In genomic region chr4:122647656-122648055, GRCh38 we compare ENCODE assay signal across 36 cellular contexts. TPM values are rescaled to one million over a fixed set of nuclear protein-coding genes. Genes with fewer than 3 reads are reported as not detected.
"Had no signal": no experiment of that assay in that cellular context is flagged by ENCODE, and none has a peak within 500 bp of the region (broad histone marks: within the 10 kb centered on the region; RNA-seq: fewer than 3 reads in every experiment).

No MANE protein-coding gene starts in this region.

- H3K27ac ChIP-seq: adrenal gland, ascending aorta, body of pancreas, brain microvascular endothelial cell, breast epithelium, cardiac muscle cell had no signal

- ATAC-seq: activated naive CD4-positive, alpha-beta T cell treated with anti-CD3 and anti-CD28 coated beads, Interleukin-2, amount 50 U/mL, for 72 hours; activated naive CD8-positive, alpha-beta T cell treated with anti-CD3 and anti-CD28 coated beads, Interleukin-2, amount 50 U/mL, for 24 hours; activated T-cell treated with anti-CD3 and anti-CD28 coated beads, Interleukin-2, amount 50 U/mL, for 4 hours; activated T-cell treated with anti-CD3 and anti-CD28 coated beads, Interleukin-2, amount 50 U/mL, for 72 hours; activated T-helper 17 cell treated with anti-CD3 and anti-CD28 coated beads, Interleukin-2, amount 50 U/mL, for 72 hours; body of pancreas had no signal

- DNase-seq: activated effector memory CD4-positive, alpha-beta T cell treated with anti-CD3 and anti-CD28 coated beads, Interleukin-2, amount 50 U/mL, for 16 hours; activated effector memory CD4-positive, alpha-beta T cell treated with Interleukin-2 at 50 U/mL for 16 hours; activated gamma-delta T cell; activated gamma-delta T cell treated with Interleukin-2 at 50 U/mL for 16 hours; activated naive CD4-positive, alpha-beta T cell; activated naive CD4-positive, alpha-beta T cell treated with anti-CD3 and anti-CD28 coated beads for 36 hours; activated naive CD4-positive, alpha-beta T cell treated with anti-CD3 and anti-CD28 coated beads, Interleukin-2, amount 10 ng/mL, durations not matched to agents 7 days and 5 days; activated naive CD4-positive, alpha-beta T cell treated with anti-CD3 and anti-CD28 coated beads, Interleukin-2, amount 50 U/mL, for 16 hours; activated naive CD4-positive, alpha-beta T cell treated with Interleukin-2 at 50 U/mL for 16 hours; activated naive CD8-positive, alpha-beta T cell treated with anti-CD3 and anti-CD28 coated beads for 36 hours; activated naive CD8-positive, alpha-beta T cell treated with anti-CD3 and anti-CD28 coated beads, Interleukin-2, amount 10 ng/mL, durations not matched to agents 7 days and 5 days; activated naive CD8-positive, alpha-beta T cell treated with anti-CD3 and anti-CD28 coated beads, Interleukin-2, amount 50 U/mL, for 24 hours; activated T-cell treated with anti-CD3 and anti-CD28 coated beads, Interleukin-2, amount 50 U/mL, for 1 hour; activated T-cell treated with anti-CD3 and anti-CD28 coated beads, Interleukin-2, amount 50 U/mL, for 24 hours; activated T-cell treated with anti-CD3 and anti-CD28 coated beads, Interleukin-2, amount 50 U/mL, for 4 hours; activated T-cell treated with anti-CD3 and anti-CD28 coated beads, Interleukin-2, amount 50 U/mL, for 48 hours; activated T-cell treated with anti-CD3 and anti-CD28 coated beads, Interleukin-2, amount 50 U/mL, for 72 hours; adrenal gland; amniotic stem cell; amygdala; anterior cingulate cortex; aorta; body of pancreas; brain microvascular endothelial cell; caudate nucleus; cerebellar nuclear complex had no signal

- H3K27me3 ChIP-seq: adrenal gland, ascending aorta, body of pancreas, brain microvascular endothelial cell, breast epithelium, cardiac muscle cell had no signal

- H3K4me3 ChIP-seq: adrenal gland, ascending aorta, body of pancreas, breast epithelium, cardiac muscle cell had no signal

- H3K36me3 ChIP-seq: adrenal gland, ascending aorta, brain microvascular endothelial cell, breast epithelium, cardiac muscle cell had no signal

- H3K9me3 ChIP-seq: adrenal gland, ascending aorta, body of pancreas, breast epithelium had no signal

- FAIRE-seq: astrocyte, bronchial epithelial cell had no signal

- H3K4me1 ChIP-seq: adrenal gland, ascending aorta, body of pancreas, breast epithelium had no signal

RNA-seq across cellular contexts. Expression of gene IL21, which starts 26.8 kb away (rescaled TPM):
- total RNA-seq: activated naive CD8-positive, alpha-beta T cell treated with anti-CD3 and anti-CD28 coated beads for 36 hours; activated naive CD8-positive, alpha-beta T cell treated with anti-CD3 and anti-CD28 coated beads, Interleukin-2, amount 10 ng/mL, durations not matched to agents 7 days and 5 days; adrenal gland; aorta; ascending aorta; astrocyte; body of pancreas; breast epithelium; bronchial epithelial cell; cardiac muscle cell; cardiac septum; cerebellum; chondrocyte had no signal
- polyA plus RNA-seq: adrenal gland, aorta, cardiac muscle cell had no signal
